8 cellular contexts compared by ENCODE assay signal in the genomic region with DNA sequence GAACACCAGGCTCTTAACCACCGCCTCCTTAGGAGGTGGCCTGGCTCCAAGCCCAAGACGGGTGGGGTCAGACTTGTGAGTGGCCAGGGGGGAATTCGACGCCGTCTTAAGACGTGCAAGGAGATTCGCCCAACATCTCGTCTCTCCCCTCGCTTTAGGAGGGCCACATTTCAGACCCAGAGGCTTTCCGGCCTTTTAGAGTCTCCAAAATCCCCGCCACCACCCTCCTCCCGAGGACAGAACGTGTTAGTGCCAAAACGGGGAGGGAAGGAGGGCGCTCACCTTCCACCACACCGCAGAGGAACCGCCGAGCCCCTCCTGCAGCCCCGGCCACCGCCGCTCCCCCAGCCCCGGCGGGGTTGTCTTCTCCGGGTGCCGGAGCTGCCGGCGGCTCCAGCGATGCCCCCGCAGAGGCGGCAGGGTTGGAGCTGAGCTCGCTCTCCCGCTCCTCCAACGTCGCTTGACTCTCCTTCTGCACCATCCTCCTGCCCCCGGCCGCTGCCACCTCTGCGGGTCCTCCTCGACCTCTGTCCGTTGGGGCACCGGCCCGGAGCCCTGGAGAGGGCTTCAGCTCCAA.
DNase-seq lines count a peak whose midpoint lies in the region; ATAC-seq and TF ChIP-seq lines count a peak whose summit lies in the region.

No MANE protein-coding gene starts in this region.

- peak; percentile 11 for ATAC-seq in GM19455 (IDR thresholded peaks at IDR 0.05; ENCODE audit: unreplicated experiment)
- ATAC-seq in HG02981 (IDR thresholded peaks at IDR 0.05; ENCODE audit: unreplicated experiment) = no peak

- peaks cover 53% of the 10 kb centered on the region for H3K4me1 Mint-ChIP-seq in nephron

- TF ChIP-seq CTCF in NB4 (IDR thresholded peaks at IDR 0.05; ENCODE audit: low read depth, low read length) = no peak
- no peak for TF ChIP-seq CTCF in nephron (IDR thresholded peaks at IDR 0.05; ENCODE audit: unreplicated experiment in 3 of 3)

- H3K27ac Mint-ChIP-seq in nephron = peak overlapping the region; percentile 91 to 98 (median 98)

- H3K4me3 ChIP-seq in NB4 (ENCODE audit: low read depth, low read length) = peak overlapping the region; percentile 82

- H3K36me3 Mint-ChIP-seq in nephron (ENCODE audit: low read depth) = peaks cover 14% of the 10 kb centered on the region

- no peak for TF ChIP-seq POLR2A in NB4 (IDR thresholded peaks at IDR 0.05; ENCODE audit: extremely low read depth, insufficient read length)

- peak overlapping the region; percentile 96 to 98 (median 97) for H3K4me3 Mint-ChIP-seq in nephron

- H3K9me3 Mint-ChIP-seq in nephron = no peaks in the 10 kb centered on the region

- peak in 10 of 14 donors; percentile 38 to 69 (median 52) for DNase-seq in C1 segment of cervical spinal cord (lab: John Stamatoyannopoulos, UW)
- peak; percentile 87 for DNase-seq in NB4 (ENCODE audit: low read depth)
- DNase-seq in activated gamma-delta T cell (lab: John Stamatoyannopoulos, UW) = peak; percentile 47
- peak; percentile 98 for DNase-seq in fibroblast of the conjunctiva (ENCODE audit: low read depth)
- no peak for DNase-seq in HuH-7 (ENCODE audit: low spot score)

- no peaks in the 10 kb centered on the region for H3K27me3 Mint-ChIP-seq in nephron (ENCODE audit: low read depth)
